Comparison of ENCODE assay signal across 11 cellular contexts in genomic region chr15:92869263-92869940, GRCh38. TPM values are rescaled to one million over a fixed set of nuclear protein-coding genes. Genes with fewer than 3 reads are reported as not detected.
A peak's percentile ranks its signal among the peaks of the same experiment; 100 is the strongest.
DNase-seq lines count a peak whose midpoint lies in the region; ATAC-seq and TF ChIP-seq lines count a peak whose summit lies in the region.
"Had no signal": no experiment of that assay in that cellular context is flagged by ENCODE, and none has a peak within 500 bp of the region (broad histone marks: within the 10 kb centered on the region; RNA-seq: fewer than 3 reads in every experiment).

No MANE protein-coding gene starts in this region.

- H3K27me3 ChIP-seq in Karpas-422 (ENCODE audit: low read length) (no peaks in the 10 kb centered on the region), mammary epithelial cell (ENCODE audit: insufficient read depth, low read length) (no peaks in the 10 kb centered on the region), tibial nerve (no peaks in the 10 kb centered on the region)

- H3K36me3 Mint-ChIP-seq in type B pancreatic cell = no peaks in the 10 kb centered on the region
- H3K36me3 Mint-ChIP-seq in stimulated activated effector memory CD8-positive, alpha-beta T cell treated with anti-CD3 and anti-CD28 coated beads, Interleukin-12 subunit alpha, Interleukin-12 subunit beta, amount 100 ng/mL, for 72 hours = no peaks in the 10 kb centered on the region
- H3K36me3 Mint-ChIP-seq: memory B cell had no signal

- H3K4me1 ChIP-seq in Karpas-422 (ENCODE audit: low read length) (peaks cover 13% of the 10 kb centered on the region), mammary epithelial cell (ENCODE audit: insufficient read depth, low read length) (peaks cover 22% of the 10 kb centered on the region), tibial nerve (peaks cover 0 to 12% (median 3%) of the 10 kb centered on the region in 4 donors)

- no peaks in the 10 kb centered on the region for H3K27me3 Mint-ChIP-seq in type B pancreatic cell
- H3K27me3 Mint-ChIP-seq: memory B cell had no signal

- peaks cover 4% of the 10 kb centered on the region for H3K9me3 Mint-ChIP-seq in type B pancreatic cell
- no peaks in the 10 kb centered on the region for H3K9me3 Mint-ChIP-seq in stimulated activated effector memory CD8-positive, alpha-beta T cell treated with anti-CD3 and anti-CD28 coated beads, Interleukin-12 subunit alpha, Interleukin-12 subunit beta, amount 100 ng/mL, for 72 hours
- H3K9me3 Mint-ChIP-seq: memory B cell had no signal

- in situ Hi-C loops in mammary epithelial cell (cut with MboI; ENCODE audit: low sequenced_read_pairs in 2 of 2) = no loop called here

- no peaks in the 10 kb centered on the region for H3K9me2 ChIP-seq in Karpas-422 (replicated peaks; ENCODE audit: insufficient read depth, low read length)

- no peaks in the 10 kb centered on the region for H3K79me2 ChIP-seq in Karpas-422 (ENCODE audit: low read length)
- H3K79me2 ChIP-seq in mammary epithelial cell (ENCODE audit: insufficient read depth, low read length) = no peaks in the 10 kb centered on the region

- H3K4me2 ChIP-seq in Karpas-422 (ENCODE audit: low read depth, low read length, poor library complexity, severe bottlenecking) (no peak overlapping the region), mammary epithelial cell (ENCODE audit: insufficient read depth, low read depth, low read length) (peak overlapping the region; percentile 57)

- TF ChIP-seq EP300 in tibial nerve (IDR thresholded peaks at IDR 0.05) = no peak

- BruUV-seq in mammary epithelial cell (replicated peaks; lab: Mats Ljungman, UMichigan) = TSS peak; percentile 95

- no peaks in the 10 kb centered on the region for H4K20me1 ChIP-seq in Karpas-422 (ENCODE audit: insufficient read depth, low read depth, low read length)
- H4K20me1 ChIP-seq in mammary epithelial cell (ENCODE audit: insufficient read depth, low read length) = no peaks in the 10 kb centered on the region

- DNase-seq in Karpas-422 = peak; percentile 35
- DNase-seq in mammary epithelial cell = peak; percentile 77
- peak; percentile 75 for DNase-seq in kidney tubule cell (ENCODE audit: low spot score)
- DNase-seq in type B pancreatic cell (ENCODE audit: extremely low spot score, unreplicated experiment) = no peak
- DNase-seq in Ammon's horn (ENCODE audit: low spot score) = no peak
- no peak for DNase-seq in NCI-H69 (lab: John Stamatoyannopoulos, UW)
- DNase-seq in stimulated activated effector memory CD8-positive, alpha-beta T cell treated with anti-CD3 and anti-CD28 coated beads, Interleukin-12 subunit alpha, Interleukin-12 subunit beta, amount 100 ng/mL, for 72 hours (ENCODE audit: low spot score in 2 of 2) = no peak
- DNase-seq in tibial nerve (ENCODE audit: low spot score in 2 of 2) = no peak
- DNase-seq: NCI-H2029; stimulated activated CD4-positive, alpha-beta T cell treated with anti-CD3 and anti-CD28 coated beads, Interleukin-2, amount 100 ng/mL, for 48 hours had no signal

- H3K27ac ChIP-seq in Karpas-422 (ENCODE audit: low read length) (no peak overlapping the region), mammary epithelial cell (ENCODE audit: insufficient read depth, low read depth, low read length) (no peak overlapping the region), tibial nerve (peak overlapping the region in 2 of 4 donors; percentile 2 to 36)

- H3K27ac Mint-ChIP-seq in type B pancreatic cell = peak overlapping the region; percentile 94
- no peak overlapping the region for H3K27ac Mint-ChIP-seq in stimulated activated effector memory CD8-positive, alpha-beta T cell treated with anti-CD3 and anti-CD28 coated beads, Interleukin-12 subunit alpha, Interleukin-12 subunit beta, amount 100 ng/mL, for 72 hours
- H3K27ac Mint-ChIP-seq: memory B cell had no signal

- peak overlapping the region; percentile 20 for H3K4me3 Mint-ChIP-seq in type B pancreatic cell
- H3K4me3 Mint-ChIP-seq in stimulated activated effector memory CD8-positive, alpha-beta T cell treated with anti-CD3 and anti-CD28 coated beads, Interleukin-12 subunit alpha, Interleukin-12 subunit beta, amount 100 ng/mL, for 72 hours = no peak overlapping the region
- H3K4me3 Mint-ChIP-seq: memory B cell had no signal

- H3K4me3 ChIP-seq in Karpas-422 (ENCODE audit: low read length) = no peak overlapping the region
- H3K4me3 ChIP-seq in mammary epithelial cell (replicated peaks in 1 of 3; ENCODE audit: insufficient read depth in 1 of 3, low read depth in 2 of 3, low read length in 3 of 3) = no peak overlapping the region
- no peak overlapping the region for H3K4me3 ChIP-seq in tibial nerve

- no peak for ATAC-seq in stimulated activated effector memory CD8-positive, alpha-beta T cell treated with anti-CD3 and anti-CD28 coated beads, Interleukin-12 subunit alpha, Interleukin-12 subunit beta, amount 100 ng/mL, for 72 hours

- no peak overlapping the region for H3K9ac ChIP-seq in Karpas-422 (ENCODE audit: low read length)
- no peak overlapping the region for H3K9ac ChIP-seq in mammary epithelial cell (ENCODE audit: insufficient read depth, low read length)

- no peak for TF ChIP-seq POLR2A in tibial nerve (IDR thresholded peaks at IDR 0.05)

- H2AFZ ChIP-seq in Karpas-422 (ENCODE audit: low read length) (0 out of 2 replicates have a peak overlapping the region, but pooled peaks have one; percentile 0), mammary epithelial cell (ENCODE audit: low read depth, low read length) (peak overlapping the region; percentile 68)

- 14% methylated on average over 4 of the region's 4 CpGs for WGBS in mammary epithelial cell (ENCODE audit: low coverage, missing lambda C conversion rate)
- WGBS in tibial nerve, 2 donors = 72 to 79% methylated on average over 4 of the region's 4 CpGs

- intact Hi-C loops in mammary epithelial cell (cut with micrococcal nuclease) = loop anchor here (5.0 kb wide), 1 partner anchor 37 kb away; no protein-coding TSS in a partner anchor

- TF ChIP-seq CTCF in mammary epithelial cell (conservative IDR thresholded peaks at IDR 0.05 in 1 of 2, IDR thresholded peaks at IDR 0.05 in 1 of 2; ENCODE audit: extremely low read depth in 1 of 2, insufficient read depth in 1 of 2, low read depth in 1 of 2, low read length in 2 of 2) (no peak), type B pancreatic cell (conservative IDR thresholded peaks at IDR 0.05) (no peak), tibial nerve (IDR thresholded peaks at IDR 0.05) (no peak)

- H3K4me1 Mint-ChIP-seq in type B pancreatic cell (ENCODE audit: unreplicated experiment) = peaks cover 11% of the 10 kb centered on the region
- H3K4me1 Mint-ChIP-seq in stimulated activated effector memory CD8-positive, alpha-beta T cell treated with anti-CD3 and anti-CD28 coated beads, Interleukin-12 subunit alpha, Interleukin-12 subunit beta, amount 100 ng/mL, for 72 hours = peaks cover 7% of the 10 kb centered on the region

- CTCF ChIA-PET in mammary epithelial cell (lab: Charles Lee; ENCODE audit: low non-redundant PET) = no interaction called here

- dilution Hi-C loops in mammary epithelial cell (cut with HindIII; ENCODE audit: low sequenced_read_pairs) = no loop called here

- H3K9me3 ChIP-seq in Karpas-422 (ENCODE audit: low read length) (no peaks in the 10 kb centered on the region), mammary epithelial cell (replicated peaks; ENCODE audit: insufficient read depth, low read length) (no peaks in the 10 kb centered on the region), tibial nerve (peaks cover 0 to 6% (median 0%) of the 10 kb centered on the region in 4 donors)

- H3K36me3 ChIP-seq in Karpas-422 (ENCODE audit: insufficient read depth, low read length) (no peaks in the 10 kb centered on the region), mammary epithelial cell (ENCODE audit: insufficient read depth, low read length) (no peaks in the 10 kb centered on the region), tibial nerve (no peaks in the 10 kb centered on the region)

RNA-seq across cellular contexts. Expression of gene CHD2, which starts 30.7 kb away (rescaled TPM):
- total RNA-seq in Karpas-422 (2014; rRNA removed; shearing (Covaris generic); ENCODE audit: low replicate concordance) = 22.1 and 37.3 TPM in 2 replicates
- total RNA-seq in mammary epithelial cell (100 to 1,000 TPM in 1 of 2 donors, 10 to 100 TPM in 1; 65.0 to 103 TPM), type B pancreatic cell (ENCODE audit: low replicate concordance) (123 and 135 TPM in 2 replicates), tibial nerve (100 to 1,000 TPM in 2 of 4 donors, 10 to 100 TPM in 2; 96.5 to 133 (median 102) TPM)
- 16.9 TPM for polyA plus RNA-seq in mammary epithelial cell
- polyA minus RNA-seq in mammary epithelial cell = 67.0 TPM

Comparison
In these comparisons a context has a peak if more than half of its experiments do, and no peak if none do; other contexts are left out.
1. DNase-seq: peak in Karpas-422 (single experiment), mammary epithelial cell (single experiment) and kidney tubule cell (single experiment); none in type B pancreatic cell (single experiment), Ammon's horn (single experiment), NCI-H69 (single experiment), stimulated activated effector memory CD8-positive, alpha-beta T cell treated with anti-CD3 and anti-CD28 coated beads, Interleukin-12 subunit alpha, Interleukin-12 subunit beta, amount 100 ng/mL, for 72 hours (0 of 2) and tibial nerve (0 of 2).